In genomic region chr15:73688455-73688854, GRCh38 we compare ENCODE assay signal across 1 cellular context.
A peak's percentile ranks its signal among the peaks of the same experiment; 100 is the strongest.
TF ChIP-seq lines count a peak whose summit lies in the region.

No MANE protein-coding gene starts in this region.

TF ChIP-seq in HepG2, 621 proteins besides CTCF, POLR2A, EP300 and RAD21:
- TF ChIP-seq, protein P1, sequence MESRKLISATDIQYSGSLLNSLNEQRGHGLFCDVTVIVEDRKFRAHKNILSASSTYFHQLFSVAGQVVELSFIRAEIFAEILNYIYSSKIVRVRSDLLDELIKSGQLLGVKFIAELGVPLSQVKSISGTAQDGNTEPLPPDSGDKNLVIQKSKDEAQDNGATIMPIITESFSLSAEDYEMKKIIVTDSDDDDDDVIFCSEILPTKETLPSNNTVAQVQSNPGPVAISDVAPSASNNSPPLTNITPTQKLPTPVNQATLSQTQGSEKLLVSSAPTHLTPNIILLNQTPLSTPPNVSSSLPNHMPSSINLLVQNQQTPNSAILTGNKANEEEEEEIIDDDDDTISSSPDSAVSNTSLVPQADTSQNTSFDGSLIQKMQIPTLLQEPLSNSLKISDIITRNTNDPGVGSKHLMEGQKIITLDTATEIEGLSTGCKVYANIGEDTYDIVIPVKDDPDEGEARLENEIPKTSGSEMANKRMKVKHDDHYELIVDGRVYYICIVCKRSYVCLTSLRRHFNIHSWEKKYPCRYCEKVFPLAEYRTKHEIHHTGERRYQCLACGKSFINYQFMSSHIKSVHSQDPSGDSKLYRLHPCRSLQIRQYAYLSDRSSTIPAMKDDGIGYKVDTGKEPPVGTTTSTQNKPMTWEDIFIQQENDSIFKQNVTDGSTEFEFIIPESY (CRISPR knock-in tag; IDR thresholded peaks at IDR 0.05): 0 out of 2 replicates have a peak, but pooled peaks have one; percentile 39
- TF ChIP-seq REPIN1 (CRISPR knock-in tag; IDR thresholded peaks at IDR 0.05; ENCODE audit: borderline replicate concordance, low read depth) (no peak), ZNF629 (CRISPR knock-in tag; conservative IDR thresholded peaks at IDR 0.05) (0 out of 2 replicates have a peak, but pooled peaks have one; percentile 27)
TF ChIP-seq in HepG2: peak in this region for 2.
